ENCODE assay signal across 10 cellular contexts in genomic region chr17:57379237-57380054, GRCh38.
DNase-seq lines count a peak whose midpoint lies in the region; ATAC-seq, FAIRE-seq and TF ChIP-seq lines count a peak whose summit lies in the region.
"Had no signal": no experiment of that assay in that cellular context is flagged by ENCODE, and none has a peak within 500 bp of the region (broad histone marks: within the 10 kb centered on the region; RNA-seq: fewer than 3 reads in every experiment).

No MANE protein-coding gene starts in this region.

- H3K27me3 ChIP-seq in ectodermal cell (ENCODE audit: control insufficient read depth, insufficient read depth, low read length, poor library complexity, severe bottlenecking) (no peaks in the 10 kb centered on the region), Peyer's patch (no peaks in the 10 kb centered on the region)

- no peaks in the 10 kb centered on the region for H3K36me3 ChIP-seq in ectodermal cell (ENCODE audit: control insufficient read depth, insufficient read depth, low read length)
- no peaks in the 10 kb centered on the region for H3K36me3 ChIP-seq in Peyer's patch

- no peak for FAIRE-seq in urothelium cell line (lab: Jason Lieb, UNC)

- peaks cover 20% of the 10 kb centered on the region for H3K36me3 Mint-ChIP-seq in neural crest cell (ENCODE audit: low read depth)

- ATAC-seq in GM18907 (IDR thresholded peaks at IDR 0.05; ENCODE audit: unreplicated experiment) (no peak), GM21619 (IDR thresholded peaks at IDR 0.05; ENCODE audit: unreplicated experiment) (no peak)

- H3K27ac Mint-ChIP-seq in neural crest cell (ENCODE audit: unreplicated experiment): peak overlapping the region; percentile 79

- peak; percentile 95 for DNase-seq in CMK (ENCODE audit: low read depth)
- peak; percentile 39 to 72 for DNase-seq in NOMO-1 (lab: John Stamatoyannopoulos, UW; ENCODE audit: unreplicated experiment in 2 of 2)
- DNase-seq in neural crest cell (ENCODE audit: low read depth, low spot score): no peak
- DNase-seq in Peyer's patch: no peak
- DNase-seq in urothelium cell line (ENCODE audit: low spot score): no peak
- DNase-seq: SIG-M5 had no signal

- WGBS in ectodermal cell, 2 experiments: 24 to 29% methylated on average over 12 to 13 of the region's 13 CpGs

- H3K27ac ChIP-seq in ectodermal cell (ENCODE audit: insufficient read depth, low read depth, low read length, poor library complexity, severe bottlenecking) (peak overlapping the region; percentile 88), Peyer's patch (no peak overlapping the region)
- H3K27ac ChIP-seq: KMS-11 had no signal

- H3K4me1 Mint-ChIP-seq in neural crest cell: peaks cover 36% of the 10 kb centered on the region

- TF ChIP-seq POLR2A in Peyer's patch (IDR thresholded peaks at IDR 0.05): no peak

- no peaks in the 10 kb centered on the region for H3K9me3 ChIP-seq in ectodermal cell (ENCODE audit: control insufficient read depth, low read length)
- H3K9me3 ChIP-seq in Peyer's patch: no peaks in the 10 kb centered on the region

- H3K4me1 ChIP-seq in ectodermal cell (ENCODE audit: control insufficient read depth, insufficient read depth, low read length) (peaks cover 13% of the 10 kb centered on the region), Peyer's patch (no peaks in the 10 kb centered on the region)

- H3K4me3 ChIP-seq in ectodermal cell (ENCODE audit: insufficient read depth, low read depth, low read length) (no peak overlapping the region), Peyer's patch (no peak overlapping the region)

- H3K27me3 Mint-ChIP-seq in neural crest cell (ENCODE audit: low read depth): no peaks in the 10 kb centered on the region

- H3K4me3 Mint-ChIP-seq in neural crest cell: peak overlapping the region; percentile 62

- peaks cover 4% of the 10 kb centered on the region for H3K9me3 Mint-ChIP-seq in neural crest cell

- TF ChIP-seq CTCF in neural crest cell (conservative IDR thresholded peaks at IDR 0.05) (no peak), Peyer's patch (IDR thresholded peaks at IDR 0.05) (no peak)

Comparison
In these comparisons a context has a peak if more than half of its experiments do, and no peak if none do; other contexts are left out.
1. DNase-seq: peak in CMK (single experiment) and NOMO-1 (2 of 2); none in neural crest cell (single experiment), Peyer's patch (0 of 3) and urothelium cell line (single experiment).